In the genomic region with DNA sequence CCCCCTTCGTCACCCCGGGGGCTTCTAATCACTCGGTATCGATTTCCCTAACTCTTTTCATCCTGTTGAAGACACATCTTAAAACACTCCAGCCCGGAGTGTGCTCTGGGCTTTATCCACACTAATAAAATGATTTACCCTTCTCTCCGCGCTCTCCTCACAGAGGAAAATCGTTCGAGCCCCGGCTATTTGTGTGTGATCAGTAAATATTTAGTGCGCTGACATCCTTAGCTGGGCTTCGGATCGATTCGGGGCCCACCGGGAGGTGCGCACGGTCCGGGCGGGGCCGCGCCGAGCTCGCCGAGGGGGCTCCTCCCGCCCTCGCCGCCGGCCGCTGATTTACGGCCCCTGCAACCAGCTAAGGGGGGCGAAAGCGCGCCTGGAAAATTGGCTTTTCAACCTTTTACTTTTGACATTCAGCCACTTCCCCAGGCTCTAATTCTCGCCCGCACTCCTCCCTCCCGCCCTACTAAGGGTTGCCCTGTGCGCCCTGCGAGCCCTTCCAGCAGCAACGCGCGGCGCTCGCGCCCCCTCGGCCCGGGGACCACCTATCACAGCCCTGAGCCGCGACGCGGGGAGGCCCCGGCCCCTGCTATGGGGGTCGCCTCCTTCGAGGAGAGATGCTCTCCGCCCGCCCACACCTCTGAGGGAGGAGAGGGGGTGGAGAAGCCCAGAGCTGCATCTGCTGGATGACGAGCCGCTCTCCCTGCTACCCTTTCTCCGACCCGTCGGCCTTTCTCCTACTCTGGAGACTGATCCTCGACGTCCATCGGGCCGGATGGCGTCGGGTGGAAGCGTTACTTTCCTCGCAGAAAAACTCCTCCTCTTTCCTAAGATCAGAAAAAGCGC, we compare ENCODE assay signal across 1 cellular context.
TF ChIP-seq lines count a peak whose summit lies in the region.

No MANE protein-coding gene starts in this region.

TF ChIP-seq in WTC11, 78 proteins besides CTCF, POLR2A, EP300 and RAD21 (continued from another document):
- TF ChIP-seq E2F4 (CRISPR knock-in tag; IDR thresholded peaks at IDR 0.05; ENCODE audit: borderline replicate concordance, low read depth) = no peak
- TF ChIP-seq FOXP4 (CRISPR knock-in tag; IDR thresholded peaks at IDR 0.05) = no peak
- no peak for TF ChIP-seq MLX (CRISPR knock-in tag; IDR thresholded peaks at IDR 0.05)
- TF ChIP-seq FOXK1 (CRISPR knock-in tag; IDR thresholded peaks at IDR 0.05) = no peak
- no peak for TF ChIP-seq SMAD4 (CRISPR knock-in tag; IDR thresholded peaks at IDR 0.05)
- TF ChIP-seq NFYB (CRISPR knock-in tag; conservative IDR thresholded peaks at IDR 0.05; ENCODE audit: low read depth) = no peak
- TF ChIP-seq ZNF263 (CRISPR knock-in tag; IDR thresholded peaks at IDR 0.05; ENCODE audit: low read depth) = no peak
